9 cellular contexts compared by ENCODE assay signal in genomic region chr4:26061248-26061986, GRCh38.
DNase-seq lines count a peak whose midpoint lies in the region; ATAC-seq and TF ChIP-seq lines count a peak whose summit lies in the region.
"Had no signal": no experiment of that assay in that cellular context is flagged by ENCODE, and none has a peak within 500 bp of the region (broad histone marks: within the 10 kb centered on the region; RNA-seq: fewer than 3 reads in every experiment).

No MANE protein-coding gene starts in this region.

- TF ChIP-seq CTCF in fibroblast of villous mesenchyme (IDR thresholded peaks at IDR 0.05; ENCODE audit: insufficient read depth, low read depth, low read length) = peak; percentile 86

- H3K4me3 Mint-ChIP-seq in stimulated activated naive CD8-positive, alpha-beta T cell treated with anti-CD3 and anti-CD28 coated beads, Interleukin-15, amount 100 ng/mL, for 72 hours = no peak overlapping the region

- H3K27ac Mint-ChIP-seq in stimulated activated naive CD8-positive, alpha-beta T cell treated with anti-CD3 and anti-CD28 coated beads, Interleukin-15, amount 100 ng/mL, for 72 hours = peak overlapping the region in 1 of 2 donors; percentile 19

- peak; percentile 44 to 66 for ATAC-seq in left cardiac atrium
- ATAC-seq in Right ventricle myocardium superior (ENCODE audit: poor library complexity) = no peak
- peak; percentile 71 for ATAC-seq in HG03460 (IDR thresholded peaks at IDR 0.05; ENCODE audit: unreplicated experiment)
- ATAC-seq in stimulated activated naive CD8-positive, alpha-beta T cell treated with anti-CD3 and anti-CD28 coated beads, Interleukin-15, amount 100 ng/mL, for 72 hours = peak; percentile 64
- ATAC-seq in HG03457 (IDR thresholded peaks at IDR 0.05; ENCODE audit: unreplicated experiment) = no peak

- H3K27me3 Mint-ChIP-seq in stimulated activated naive CD8-positive, alpha-beta T cell treated with anti-CD3 and anti-CD28 coated beads, Interleukin-15, amount 100 ng/mL, for 72 hours = peaks cover 19% of the 10 kb centered on the region

- DNase-seq in left cardiac atrium (no peak), Right ventricle myocardium superior (no peak), SKM-1 (lab: John Stamatoyannopoulos, UW; ENCODE audit: unreplicated experiment) (peak; percentile 73), fibroblast of villous mesenchyme (ENCODE audit: low read depth) (peak; percentile 69), NCI-H510A (lab: John Stamatoyannopoulos, UW) (no peak)
- peak in 1 of 2 donors; percentile 42 for DNase-seq in stimulated activated naive CD8-positive, alpha-beta T cell treated with anti-CD3 and anti-CD28 coated beads, Interleukin-15, amount 100 ng/mL, for 72 hours

- peaks cover 23% of the 10 kb centered on the region for H3K4me1 Mint-ChIP-seq in stimulated activated naive CD8-positive, alpha-beta T cell treated with anti-CD3 and anti-CD28 coated beads, Interleukin-15, amount 100 ng/mL, for 72 hours

- intact Hi-C loops in left cardiac atrium (cut with DNase I) (no loop called here), Right ventricle myocardium superior (cut with DNase I) (no loop called here)

- no peak overlapping the region for H3K4me3 ChIP-seq in fibroblast of villous mesenchyme (ENCODE audit: low read depth, low read length)
- H3K4me3 ChIP-seq: body of pancreas had no signal

- H3K9me3 Mint-ChIP-seq in stimulated activated naive CD8-positive, alpha-beta T cell treated with anti-CD3 and anti-CD28 coated beads, Interleukin-15, amount 100 ng/mL, for 72 hours = no peaks in the 10 kb centered on the region

Comparison
In these comparisons a context has a peak if more than half of its experiments do, and no peak if none do; other contexts are left out.
1. ATAC-seq: peak in left cardiac atrium (2 of 2), HG03460 (single experiment) and stimulated activated naive CD8-positive, alpha-beta T cell treated with anti-CD3 and anti-CD28 coated beads, Interleukin-15, amount 100 ng/mL, for 72 hours (single experiment); none in Right ventricle myocardium superior (single experiment) and HG03457 (single experiment).
2. DNase-seq: peak in SKM-1 (single experiment) and fibroblast of villous mesenchyme (single experiment); none in left cardiac atrium (single experiment), Right ventricle myocardium superior (single experiment) and NCI-H510A (single experiment).